ENCODE assay signal across 21 cellular contexts in genomic region chrX:134572816-134573682, GRCh38.
DNase-seq lines count a peak whose midpoint lies in the region; ATAC-seq, FAIRE-seq and TF ChIP-seq lines count a peak whose summit lies in the region.
"Had no signal": no experiment of that assay in that cellular context is flagged by ENCODE, and none has a peak within 500 bp of the region (broad histone marks: within the 10 kb centered on the region; RNA-seq: fewer than 3 reads in every experiment).

No MANE protein-coding gene starts in this region.

- FAIRE-seq in endothelial cell of umbilical vein (lab: Jason Lieb, UNC): peak; percentile 76
- FAIRE-seq: GM12878 had no signal

- H3K4me2 ChIP-seq in endothelial cell of umbilical vein (ENCODE audit: insufficient read depth, low read length): no peak overlapping the region

- H3K4me1 ChIP-seq in ACC112 (ENCODE audit: control insufficient read depth, insufficient read depth, low read length, unreplicated experiment) (peaks cover 6% of the 10 kb centered on the region), endothelial cell of umbilical vein (ENCODE audit: control insufficient read depth, extremely low read depth, insufficient read depth, low read length) (peaks cover 19% of the 10 kb centered on the region), left ventricle myocardium inferior (peaks cover 20% of the 10 kb centered on the region), body of pancreas (no peaks in the 10 kb centered on the region)
- H3K4me1 ChIP-seq: esophagus squamous epithelium, sigmoid colon had no signal

- TF ChIP-seq POLR2A in endothelial cell of umbilical vein (IDR thresholded peaks at IDR 0.05; ENCODE audit: low read depth, low read length): no peak
- no peak for TF ChIP-seq POLR2A in body of pancreas (IDR thresholded peaks at IDR 0.05)

- no peaks in the 10 kb centered on the region for H3K27me3 ChIP-seq in ACC112 (ENCODE audit: insufficient read depth, low read length)
- no peaks in the 10 kb centered on the region for H3K27me3 ChIP-seq in endothelial cell of umbilical vein (ENCODE audit: control insufficient read depth in 2 of 2, insufficient read depth in 2 of 2, low read length in 2 of 2)
- no peaks in the 10 kb centered on the region for H3K27me3 ChIP-seq in left ventricle myocardium inferior (ENCODE audit: low read depth)
- no peaks in the 10 kb centered on the region for H3K27me3 ChIP-seq in body of pancreas
- H3K27me3 ChIP-seq: sigmoid colon, SJCRH30 had no signal

- H3K9me3 ChIP-seq in endothelial cell of umbilical vein (replicated peaks; ENCODE audit: control insufficient read depth, insufficient read depth, low read length) (no peaks in the 10 kb centered on the region), left ventricle myocardium inferior (replicated peaks) (no peaks in the 10 kb centered on the region), body of pancreas (no peaks in the 10 kb centered on the region)
- H3K9me3 ChIP-seq: esophagus squamous epithelium, mucosa of descending colon, sigmoid colon, SJCRH30 had no signal

- no TSS peak for BruUV-seq in endothelial cell of umbilical vein (replicated peaks; lab: Mats Ljungman, UMichigan)

- H3K9ac ChIP-seq in endothelial cell of umbilical vein (replicated peaks; ENCODE audit: extremely low read depth, insufficient read depth, low read length): no peak overlapping the region

- dilution Hi-C loops in endothelial cell of umbilical vein (cut with MboI; ENCODE audit: extremely low pct_ligation_motif_present, low sequenced_read_pairs): no loop called here

- 66 to 69% methylated on average over 4 to 5 of the region's 5 CpGs for WGBS in body of pancreas, 2 donors

- no peak for TF ChIP-seq CTCF in RWPE1 (conservative IDR thresholded peaks at IDR 0.05; ENCODE audit: low read depth)
- TF ChIP-seq CTCF in endothelial cell of umbilical vein (IDR thresholded peaks at IDR 0.05; ENCODE audit: extremely low read depth in 1 of 2, insufficient read depth in 1 of 2, low read depth in 1 of 2, low read length in 2 of 2): no peak
- TF ChIP-seq CTCF in left ventricle myocardium inferior (IDR thresholded peaks at IDR 0.05; ENCODE audit: borderline replicate concordance): no peak
- TF ChIP-seq CTCF in body of pancreas (IDR thresholded peaks at IDR 0.05): no peak

- H4K20me1 ChIP-seq in endothelial cell of umbilical vein (replicated peaks; ENCODE audit: control insufficient read depth, extremely low read depth, insufficient read depth, low read length): no peaks in the 10 kb centered on the region

- H3K27ac ChIP-seq in ACC112 (ENCODE audit: low read depth, low read length) (no peak overlapping the region), RWPE1 (no peak overlapping the region), endothelial cell of umbilical vein (ENCODE audit: insufficient read depth, low read depth, low read length) (no peak overlapping the region), left ventricle myocardium inferior (replicated peaks) (no peak overlapping the region), body of pancreas (no peak overlapping the region)
- H3K27ac ChIP-seq: esophagus squamous epithelium, sigmoid colon had no signal

- intact Hi-C loops in endothelial cell of umbilical vein (cut with micrococcal nuclease) (no loop called here), left ventricle myocardium inferior (cut with micrococcal nuclease) (no loop called here), body of pancreas (cut with DNase I) (no loop called here)

- no peak for ATAC-seq in GM21367 (IDR thresholded peaks at IDR 0.05; ENCODE audit: unreplicated experiment)
- ATAC-seq in body of pancreas: no peak
- ATAC-seq: GM12878, left cardiac atrium, mucosa of descending colon had no signal

- H3K79me2 ChIP-seq in ACC112 (ENCODE audit: control insufficient read depth, insufficient read depth, low read length, unreplicated experiment) (no peaks in the 10 kb centered on the region), endothelial cell of umbilical vein (ENCODE audit: control insufficient read depth, insufficient read depth, low read length) (no peaks in the 10 kb centered on the region)

- H3K4me3 ChIP-seq in ACC112 (ENCODE audit: low read depth, low read length) (no peak overlapping the region), endothelial cell of umbilical vein (replicated peaks in 1 of 3; ENCODE audit: insufficient read depth in 1 of 3, low read depth in 1 of 3, low read length in 3 of 3) (no peak overlapping the region), left ventricle myocardium inferior (no peak overlapping the region), body of pancreas (no peak overlapping the region)
- H3K4me3 ChIP-seq: esophagus squamous epithelium, GM12878, mucosa of descending colon, sigmoid colon, SJCRH30 had no signal

- DNase-seq in HS-27A (ENCODE audit: low read depth): peak; percentile 19
- DNase-seq in RWPE1 (ENCODE audit: low spot score): peak; percentile 56
- no peak for DNase-seq in endothelial cell of umbilical vein (ENCODE audit: low read depth, low spot score)
- no peak for DNase-seq in left ventricle myocardium inferior
- DNase-seq in NCI-H82 (lab: John Stamatoyannopoulos, UW): no peak
- no peak for DNase-seq in body of pancreas
- DNase-seq: activated CD4-positive, alpha-beta T cell treated with anti-CD3 and anti-CD28 coated beads, Interleukin-2, amount 10 ng/mL, durations not matched to agents 7 days and 5 days; activated naive CD4-positive, alpha-beta T cell treated with anti-CD3 and anti-CD28 coated beads, Interleukin-2, amount 50 U/mL, for 16 hours; CD4-positive, alpha-beta memory T cell; esophagus squamous epithelium; Karpas-422; left cardiac atrium; mucosa of descending colon; NCI-H1436 treated with DMSO at 0.1 percent for 48 hours; NCI-H345; sigmoid colon; stimulated activated CD4-positive, alpha-beta T cell treated with anti-CD3 and anti-CD28 coated beads, Interleukin-1b, Interleukin-23, amount 100 ng/mL, for 48 hours had no signal

- POLR2A ChIA-PET in RWPE1 (lab: Yijun Ruan, JAX; ENCODE audit: low non-redundant PET) (no interaction called here), endothelial cell of umbilical vein (lab: Charles Lee) (no interaction called here)

- no peaks in the 10 kb centered on the region for H3K9me1 ChIP-seq in endothelial cell of umbilical vein (replicated peaks; ENCODE audit: control insufficient read depth, extremely low read depth, insufficient read depth, low read length)

- CTCF ChIA-PET in RWPE1 (lab: Yijun Ruan, JAX): no interaction called here
- CTCF ChIA-PET in endothelial cell of umbilical vein (lab: Charles Lee): no interaction called here

- H2AFZ ChIP-seq in ACC112 (ENCODE audit: low read length, unreplicated experiment): peak overlapping the region; percentile 38
- H2AFZ ChIP-seq in endothelial cell of umbilical vein (ENCODE audit: low read depth, low read length): no peak overlapping the region

- H3K36me3 ChIP-seq in ACC112 (ENCODE audit: insufficient read depth, low read length) (no peaks in the 10 kb centered on the region), endothelial cell of umbilical vein (ENCODE audit: control insufficient read depth in 2 of 2, extremely low read depth in 1 of 2, insufficient read depth in 2 of 2, low read length in 2 of 2) (no peaks in the 10 kb centered on the region), left ventricle myocardium inferior (no peaks in the 10 kb centered on the region), body of pancreas (replicated peaks in 1 of 2; ENCODE audit: insufficient read depth in 1 of 2, low read depth in 2 of 2) (no peaks in the 10 kb centered on the region)
- H3K36me3 ChIP-seq: esophagus squamous epithelium, sigmoid colon, SJCRH30 had no signal

TF ChIP-seq in endothelial cell of umbilical vein, 7 proteins besides CTCF, POLR2A, EP300 and RAD21:
- TF ChIP-seq GATA2 (IDR thresholded peaks at IDR 0.05; ENCODE audit: insufficient read depth, insufficient read length, low read depth, low read length) (no peak), JUN (IDR thresholded peaks at IDR 0.05; ENCODE audit: borderline replicate concordance, insufficient read depth, insufficient read length, low read depth) (no peak), EZH2 (IDR thresholded peaks at IDR 0.05; ENCODE audit: borderline replicate concordance, low read depth, low read length, severe bottlenecking) (no peak), MYC (IDR thresholded peaks at IDR 0.05; ENCODE audit: low read depth, low read length) (no peak), FOS (IDR thresholded peaks at IDR 0.05; ENCODE audit: borderline replicate concordance, insufficient read depth, low read length) (no peak)
- TF ChIP-seq, protein P1, sequence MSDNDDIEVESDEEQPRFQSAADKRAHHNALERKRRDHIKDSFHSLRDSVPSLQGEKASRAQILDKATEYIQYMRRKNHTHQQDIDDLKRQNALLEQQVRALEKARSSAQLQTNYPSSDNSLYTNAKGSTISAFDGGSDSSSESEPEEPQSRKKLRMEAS (IDR thresholded peaks at IDR 0.05; ENCODE audit: insufficient read depth, insufficient read length): no peak

Comparison
In these comparisons a context has a peak if more than half of its experiments do, and no peak if none do; other contexts are left out.
1. DNase-seq: peak in HS-27A (single experiment) and RWPE1 (single experiment); none in endothelial cell of umbilical vein (single experiment), left ventricle myocardium inferior (single experiment), NCI-H82 (single experiment) and body of pancreas (0 of 4).